In the genomic region with DNA sequence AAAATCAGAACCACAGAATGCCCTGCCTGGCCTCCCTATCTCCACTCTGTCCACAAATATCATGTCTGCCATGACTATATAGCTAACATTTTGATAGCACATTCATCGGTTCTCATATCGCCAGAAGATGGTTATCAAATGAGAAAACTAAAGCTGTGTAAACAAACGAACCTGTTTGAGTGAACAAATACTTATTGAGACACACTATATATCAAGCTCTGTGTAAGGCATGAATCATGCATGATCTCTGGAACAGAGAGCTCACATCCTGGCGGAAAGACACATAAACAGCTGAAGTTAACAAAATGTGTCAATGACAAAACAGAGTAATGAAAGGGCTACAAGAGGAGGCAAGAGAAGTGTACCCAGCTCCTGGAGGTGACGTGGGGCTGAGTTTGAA, we compare ENCODE assay signal across 25 cellular contexts. TPM values are rescaled to one million over a fixed set of nuclear protein-coding genes. Genes with fewer than 3 reads are reported as not detected.
DNase-seq lines count a peak whose midpoint lies in the region; ATAC-seq and TF ChIP-seq lines count a peak whose summit lies in the region.
"Had no signal": no experiment of that assay in that cellular context is flagged by ENCODE, and none has a peak within 500 bp of the region (broad histone marks: within the 10 kb centered on the region; RNA-seq: fewer than 3 reads in every experiment).

No MANE protein-coding gene starts in this region.

- no peaks in the 10 kb centered on the region for H3K36me3 Mint-ChIP-seq in activated naive CD4-positive, alpha-beta T cell treated with anti-CD3 and anti-CD28 coated beads, Interleukin-2, amount 10 ng/mL, durations not matched to agents 7 days and 5 days
- H3K36me3 Mint-ChIP-seq: activated naive CD8-positive, alpha-beta T cell had no signal

- no peaks in the 10 kb centered on the region for H3K9me3 ChIP-seq in RWPE2 (ENCODE audit: severe bottlenecking)
- H3K9me3 ChIP-seq: esophagus squamous epithelium, Peyer's patch, psoas muscle had no signal

- no peak for TF ChIP-seq CTCF in RWPE2 (IDR thresholded peaks at IDR 0.05; ENCODE audit: poor library complexity, severe bottlenecking)

- no peak overlapping the region for H3K4me3 ChIP-seq in RWPE2 (ENCODE audit: severe bottlenecking)
- H3K4me3 ChIP-seq: esophagus squamous epithelium, Peyer's patch, psoas muscle had no signal

- DNase-seq in NCI-H1105 treated with DMSO at 0.1 percent for 48 hours (lab: John Stamatoyannopoulos, UW), result peak; percentile 12
- DNase-seq in NCI-H1105 (lab: John Stamatoyannopoulos, UW), result no peak
- peak; percentile 51 for DNase-seq in NCI-H2029 treated with DMSO at 0.1 percent for 48 hours (lab: John Stamatoyannopoulos, UW)
- DNase-seq in RWPE2 (ENCODE audit: low spot score), result no peak
- DNase-seq in left lobe of liver (ENCODE audit: low spot score), result no peak
- DNase-seq in activated naive CD4-positive, alpha-beta T cell treated with anti-CD3 and anti-CD28 coated beads, Interleukin-2, amount 10 ng/mL, durations not matched to agents 7 days and 5 days, result no peak
- no peak for DNase-seq in NCI-H128 (lab: John Stamatoyannopoulos, UW; ENCODE audit: unreplicated experiment)
- DNase-seq: activated B cell treated with CpG ODN at 0.5 μM for 24 hours; activated CD4-positive, alpha-beta T cell treated with anti-CD3 and anti-CD28 coated beads, Interleukin-2, amount 50 U/mL, for 4 hours; activated CD8-positive, alpha-beta memory T cell treated with anti-CD3 and anti-CD28 coated beads, Interleukin-2, amount 50 U/mL, for 4 hours; AML-193; effector CD4-positive, alpha-beta T cell; esophagus squamous epithelium; H7; KBM-7; kidney glomerular epithelial cell; NCI-H2171 treated with DMSO at 0.1 percent for 48 hours; Peyer's patch; psoas muscle; stimulated activated CD4-positive, alpha-beta T cell treated with anti-CD3 and anti-CD28 coated beads, Interleukin-1b, Interleukin-23, amount 100 ng/mL, for 48 hours; substantia nigra had no signal

- H3K36me3 ChIP-seq in RWPE2 (ENCODE audit: low read depth), result no peaks in the 10 kb centered on the region
- H3K36me3 ChIP-seq: esophagus squamous epithelium, Peyer's patch had no signal

- peaks cover 47% of the 10 kb centered on the region for H3K27me3 Mint-ChIP-seq in activated naive CD4-positive, alpha-beta T cell treated with anti-CD3 and anti-CD28 coated beads, Interleukin-2, amount 10 ng/mL, durations not matched to agents 7 days and 5 days

- no peak overlapping the region for H3K27ac ChIP-seq in RWPE2 (ENCODE audit: poor library complexity, severe bottlenecking)
- H3K27ac ChIP-seq: esophagus squamous epithelium, Peyer's patch, psoas muscle had no signal

- H3K4me3 Mint-ChIP-seq in activated naive CD4-positive, alpha-beta T cell treated with anti-CD3 and anti-CD28 coated beads, Interleukin-2, amount 10 ng/mL, durations not matched to agents 7 days and 5 days, result no peak overlapping the region
- H3K4me3 Mint-ChIP-seq: activated B cell treated with CpG ODN at 0.5 μM for 24 hours; activated naive CD8-positive, alpha-beta T cell; activated T-helper 17 cell treated with anti-CD3 and anti-CD28 coated beads, Interleukin-2, amount 50 U/mL, for 72 hours had no signal

- ATAC-seq in RWPE2 (ENCODE audit: low read depth), result peak; percentile 86
- peak; percentile 18 for ATAC-seq in left lobe of liver
- ATAC-seq in GM18502 (IDR thresholded peaks at IDR 0.05; ENCODE audit: poor library complexity, unreplicated experiment), result no peak
- ATAC-seq: activated T-helper 17 cell treated with anti-CD3 and anti-CD28 coated beads, Interleukin-2, amount 50 U/mL, for 72 hours; psoas muscle; SK-N-SH treated with all-trans-retinoic acid at 6 μM for 48 hours had no signal

- peaks cover 5% of the 10 kb centered on the region for H3K27me3 ChIP-seq in RWPE2 (ENCODE audit: insufficient read depth, poor library complexity, severe bottlenecking)
- H3K27me3 ChIP-seq: Peyer's patch had no signal

- no peak overlapping the region for H3K27ac Mint-ChIP-seq in activated naive CD4-positive, alpha-beta T cell treated with anti-CD3 and anti-CD28 coated beads, Interleukin-2, amount 10 ng/mL, durations not matched to agents 7 days and 5 days
- H3K27ac Mint-ChIP-seq: activated B cell treated with CpG ODN at 0.5 μM for 24 hours; activated naive CD8-positive, alpha-beta T cell; activated T-helper 17 cell treated with anti-CD3 and anti-CD28 coated beads, Interleukin-2, amount 50 U/mL, for 72 hours had no signal

- H3K9me3 Mint-ChIP-seq in activated naive CD4-positive, alpha-beta T cell treated with anti-CD3 and anti-CD28 coated beads, Interleukin-2, amount 10 ng/mL, durations not matched to agents 7 days and 5 days, result no peaks in the 10 kb centered on the region
- H3K9me3 Mint-ChIP-seq: activated B cell treated with CpG ODN at 0.5 μM for 24 hours; activated T-helper 17 cell treated with anti-CD3 and anti-CD28 coated beads, Interleukin-2, amount 50 U/mL, for 72 hours had no signal

- H3K4me1 ChIP-seq in RWPE2 (ENCODE audit: insufficient read depth, poor library complexity, severe bottlenecking), result no peaks in the 10 kb centered on the region
- H3K4me1 ChIP-seq: esophagus squamous epithelium, Peyer's patch had no signal

- no peaks in the 10 kb centered on the region for H3K4me1 Mint-ChIP-seq in activated naive CD4-positive, alpha-beta T cell treated with anti-CD3 and anti-CD28 coated beads, Interleukin-2, amount 10 ng/mL, durations not matched to agents 7 days and 5 days
- H3K4me1 Mint-ChIP-seq: activated B cell treated with CpG ODN at 0.5 μM for 24 hours; activated T-helper 17 cell treated with anti-CD3 and anti-CD28 coated beads, Interleukin-2, amount 50 U/mL, for 72 hours had no signal

- CTCF ChIA-PET in activated naive CD4-positive, alpha-beta T cell treated with anti-CD3 and anti-CD28 coated beads, Interleukin-2, amount 10 ng/mL, durations not matched to agents 7 days and 5 days (lab: Charles Lee), result no interaction called here

RNA-seq across cellular contexts. Expression of a gene that starts 13.1 kb away (rescaled TPM):
- 24.7 TPM for total RNA-seq in left lobe of liver
- total RNA-seq: activated T-helper 17 cell treated with anti-CD3 and anti-CD28 coated beads, Interleukin-2, amount 50 U/mL, for 72 hours had no signal

Comparison
In these comparisons a context has a peak if more than half of its experiments do, and no peak if none do; other contexts are left out.
1. DNase-seq: peak in NCI-H1105 treated with DMSO at 0.1 percent for 48 hours (single experiment) and NCI-H2029 treated with DMSO at 0.1 percent for 48 hours (single experiment); none in NCI-H1105 (single experiment), RWPE2 (single experiment), left lobe of liver (single experiment), activated naive CD4-positive, alpha-beta T cell treated with anti-CD3 and anti-CD28 coated beads, Interleukin-2, amount 10 ng/mL, durations not matched to agents 7 days and 5 days (single experiment) and NCI-H128 (single experiment).